14 cellular contexts compared by ENCODE assay signal in the genomic region with DNA sequence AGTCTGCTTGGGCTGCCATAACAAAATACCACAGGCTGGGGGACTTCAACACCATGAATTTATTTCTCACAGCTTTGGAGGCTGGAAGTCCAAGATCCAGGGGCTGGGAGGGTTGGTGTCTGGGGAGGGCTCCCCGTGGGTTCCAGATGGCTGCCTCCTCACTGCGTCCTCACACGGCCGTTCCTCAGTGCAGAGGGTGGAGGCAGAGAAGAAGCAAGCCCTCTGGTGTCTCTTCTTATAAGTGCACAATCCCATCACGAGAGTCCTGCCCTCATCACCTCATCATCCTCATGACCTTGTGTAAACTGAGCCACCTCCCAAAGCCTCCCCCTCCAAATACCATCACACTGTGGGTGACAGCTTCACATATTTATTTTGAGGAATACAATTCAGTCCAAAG. TPM values are rescaled to one million over a fixed set of nuclear protein-coding genes. Genes with fewer than 3 reads are reported as not detected.
DNase-seq lines count a peak whose midpoint lies in the region; ATAC-seq, FAIRE-seq and TF ChIP-seq lines count a peak whose summit lies in the region.
"Had no signal": no experiment of that assay in that cellular context is flagged by ENCODE, and none has a peak within 500 bp of the region (broad histone marks: within the 10 kb centered on the region; RNA-seq: fewer than 3 reads in every experiment).

No MANE protein-coding gene starts in this region.

- BruUV-seq in OCI-LY7 (replicated peaks; lab: Mats Ljungman, UMichigan), result no TSS peak

- H3K27me3 ChIP-seq in upper lobe of right lung (no peaks in the 10 kb centered on the region), small intestine (ENCODE audit: control insufficient read depth in 2 of 2, insufficient read depth in 2 of 2, low read length in 2 of 2) (no peaks in the 10 kb centered on the region), psoas muscle (ENCODE audit: insufficient read depth in 3 of 3, low read length in 2 of 3) (no peaks in the 10 kb centered on the region)

- no peak overlapping the region for H3K4me3 ChIP-seq in OCI-LY7 (ENCODE audit: low read depth, low read length, poor library complexity, severe bottlenecking)
- H3K4me3 ChIP-seq in upper lobe of right lung, result no peak overlapping the region
- H3K4me3 ChIP-seq in small intestine (ENCODE audit: low read depth in 1 of 2, low read length in 2 of 2), result no peak overlapping the region
- no peak overlapping the region for H3K4me3 ChIP-seq in psoas muscle

- H4K20me1 ChIP-seq in OCI-LY7 (ENCODE audit: insufficient read depth, low read length), result no peaks in the 10 kb centered on the region

- CTCF ChIA-PET in OCI-LY7 (lab: Charles Lee; ENCODE audit: unreplicated experiment), result no interaction called here

- peak; percentile 62 for DNase-seq in activated CD4-positive, alpha-beta T cell treated with anti-CD3 and anti-CD28 coated beads, Interleukin-2, amount 10 ng/mL, durations not matched to agents 24 days and 14 days
- no peak for DNase-seq in activated CD4-positive, alpha-beta T cell treated with anti-CD3 and anti-CD28 coated beads for 4 hours
- DNase-seq in OCI-LY7 (ENCODE audit: low spot score) (peak; percentile 37), upper lobe of right lung (no peak), T-helper 9 cell (no peak), small intestine (no peak), psoas muscle (no peak)
- DNase-seq: ACHN; activated CD4-positive, CD25-positive, alpha-beta regulatory T cell; activated naive CD4-positive, alpha-beta T cell; NCI-H1092 treated with DMSO at 0.1 percent for 48 hours had no signal

- H3K27ac ChIP-seq in OCI-LY7 (ENCODE audit: low read depth, low read length, poor library complexity, severe bottlenecking), result no peak overlapping the region
- H3K27ac ChIP-seq in upper lobe of right lung, result no peak overlapping the region
- H3K27ac ChIP-seq in small intestine (ENCODE audit: low read depth in 1 of 2, low read length in 1 of 2), result no peak overlapping the region
- no peak overlapping the region for H3K27ac ChIP-seq in psoas muscle

- no peak overlapping the region for H3K4me3 Mint-ChIP-seq in activated CD4-positive, alpha-beta T cell treated with anti-CD3 and anti-CD28 coated beads, Interleukin-2, amount 10 ng/mL, durations not matched to agents 24 days and 14 days
- H3K4me3 Mint-ChIP-seq: neural crest cell had no signal

- H3K9me3 Mint-ChIP-seq in activated CD4-positive, alpha-beta T cell treated with anti-CD3 and anti-CD28 coated beads, Interleukin-2, amount 10 ng/mL, durations not matched to agents 24 days and 14 days, result no peaks in the 10 kb centered on the region
- H3K9me3 Mint-ChIP-seq: neural crest cell had no signal

- no peak overlapping the region for H3K27ac Mint-ChIP-seq in activated CD4-positive, alpha-beta T cell treated with anti-CD3 and anti-CD28 coated beads, Interleukin-2, amount 10 ng/mL, durations not matched to agents 24 days and 14 days

- ATAC-seq in HG02588 (IDR thresholded peaks at IDR 0.05; ENCODE audit: unreplicated experiment) (peak; percentile 46), upper lobe of right lung (peak; percentile 28), psoas muscle (no peak)

- no peaks in the 10 kb centered on the region for H3K79me2 ChIP-seq in OCI-LY7 (ENCODE audit: insufficient read depth, low read depth, low read length)

- H2AFZ ChIP-seq in OCI-LY7 (ENCODE audit: low read length), result no peak overlapping the region; the same call in 1 of the 2 replicates

- H3K4me1 ChIP-seq in OCI-LY7 (ENCODE audit: insufficient read depth, low read length, poor library complexity, severe bottlenecking) (peaks cover 8% of the 10 kb centered on the region), upper lobe of right lung (no peaks in the 10 kb centered on the region), small intestine (ENCODE audit: control insufficient read depth in 2 of 2, insufficient read depth in 1 of 2, low read depth in 1 of 2, low read length in 1 of 2) (no peaks in the 10 kb centered on the region), psoas muscle (no peaks in the 10 kb centered on the region)

- intact Hi-C loops in activated CD4-positive, alpha-beta T cell treated with anti-CD3 and anti-CD28 coated beads, Interleukin-2, amount 10 ng/mL, durations not matched to agents 24 days and 14 days (cut with micrococcal nuclease), result no loop called here
- intact Hi-C loops in OCI-LY7 (cut with micrococcal nuclease; ENCODE audit: unreplicated experiment), result no loop called here
- intact Hi-C loops in upper lobe of right lung (cut with DNase I), result no loop called here
- intact Hi-C loops in psoas muscle (cut with DNase I), result no loop called here

- no peaks in the 10 kb centered on the region for H3K36me3 Mint-ChIP-seq in activated CD4-positive, alpha-beta T cell treated with anti-CD3 and anti-CD28 coated beads, Interleukin-2, amount 10 ng/mL, durations not matched to agents 24 days and 14 days (ENCODE audit: low read depth)

- no peak for FAIRE-seq in small intestine (lab: Jason Lieb, UNC)
- FAIRE-seq: G401.6 had no signal

- peak overlapping the region; percentile 22; the same call in 1 of the 2 replicates for H3K4me2 ChIP-seq in OCI-LY7 (ENCODE audit: low read length)

- peaks cover 21% of the 10 kb centered on the region for H3K27me3 Mint-ChIP-seq in activated CD4-positive, alpha-beta T cell treated with anti-CD3 and anti-CD28 coated beads, Interleukin-2, amount 10 ng/mL, durations not matched to agents 24 days and 14 days

- H3K9me3 ChIP-seq in OCI-LY7 (ENCODE audit: low read length), result no peaks in the 10 kb centered on the region
- H3K9me3 ChIP-seq in upper lobe of right lung, result no peaks in the 10 kb centered on the region
- no peaks in the 10 kb centered on the region for H3K9me3 ChIP-seq in small intestine (ENCODE audit: control insufficient read depth, low read depth)
- no peaks in the 10 kb centered on the region for H3K9me3 ChIP-seq in psoas muscle

- WGBS in small intestine, 3 donors, result 54 to 61% (median 60%) methylated on average over 5 of the region's 5 CpGs
- WGBS in psoas muscle, 3 donors, result 32 to 50% (median 42%) methylated on average over 5 of the region's 5 CpGs

- H3K9me2 ChIP-seq in OCI-LY7 (ENCODE audit: insufficient read depth, low read length), result no peaks in the 10 kb centered on the region

- H3K36me3 ChIP-seq in OCI-LY7 (ENCODE audit: insufficient read depth, low read length), result no peaks in the 10 kb centered on the region
- no peaks in the 10 kb centered on the region for H3K36me3 ChIP-seq in upper lobe of right lung
- H3K36me3 ChIP-seq in small intestine (ENCODE audit: control insufficient read depth in 2 of 2, insufficient read depth in 2 of 2, low read length in 2 of 2), result no peaks in the 10 kb centered on the region
- H3K36me3 ChIP-seq in psoas muscle (ENCODE audit: insufficient read depth in 1 of 2, low read depth in 1 of 2), result no peaks in the 10 kb centered on the region

- TF ChIP-seq CTCF in OCI-LY7 (conservative IDR thresholded peaks at IDR 0.05; ENCODE audit: low read length) (peak; percentile 51), upper lobe of right lung (IDR thresholded peaks at IDR 0.05) (no peak), psoas muscle (IDR thresholded peaks at IDR 0.05) (no peak)

- POLR2A ChIA-PET in OCI-LY7 (lab: Charles Lee), result no interaction called here

- H3K4me1 Mint-ChIP-seq in activated CD4-positive, alpha-beta T cell treated with anti-CD3 and anti-CD28 coated beads, Interleukin-2, amount 10 ng/mL, durations not matched to agents 24 days and 14 days, result peaks cover 1% of the 10 kb centered on the region
- H3K4me1 Mint-ChIP-seq: neural crest cell had no signal

RNA-seq across cellular contexts. Expression of a gene that starts 26.3 kb away (rescaled TPM):
- total RNA-seq in activated CD4-positive, alpha-beta T cell treated with anti-CD3 and anti-CD28 coated beads, Interleukin-2, amount 10 ng/mL, durations not matched to agents 24 days and 14 days, result 0.23 TPM in 1 of 2 replicates, not detected in the other
- total RNA-seq in OCI-LY7 (2014; rRNA removed; shearing (Covaris generic)), result not detected in 2 replicates
- total RNA-seq in OCI-LY7 (2022) (0.31 and 0.51 TPM in 2 replicates), upper lobe of right lung (34.6 TPM), psoas muscle (under 1 TPM in 3 of 4 donors, not detected in 1; 0.24 to 0.34 (median 0.32) TPM)
- polyA plus RNA-seq in small intestine (under 1 TPM; 0.22 to 0.57 (median 0.54) TPM), psoas muscle (under 1 TPM; 0.17 to 0.52 (median 0.19) TPM)

Comparison
In these comparisons a context has a peak if more than half of its experiments do, and no peak if none do; other contexts are left out.
1. DNase-seq: peak in activated CD4-positive, alpha-beta T cell treated with anti-CD3 and anti-CD28 coated beads, Interleukin-2, amount 10 ng/mL, durations not matched to agents 24 days and 14 days (single experiment) and OCI-LY7 (single experiment); none in activated CD4-positive, alpha-beta T cell treated with anti-CD3 and anti-CD28 coated beads for 4 hours (0 of 2), upper lobe of right lung (single experiment), T-helper 9 cell (single experiment), small intestine (single experiment) and psoas muscle (0 of 2).
2. ATAC-seq: peak in HG02588 (single experiment) and upper lobe of right lung (single experiment); none in psoas muscle (0 of 4).
3. RNA of a gene that starts 26.3 kb away (total RNA-seq): 34.6 TPM in upper lobe of right lung (single experiment); 0.31 to 0.51 TPM in OCI-LY7, 0.24 to 0.34 TPM in psoas muscle and 0.23 TPM in activated CD4-positive, alpha-beta T cell treated with anti-CD3 and anti-CD28 coated beads, Interleukin-2, amount 10 ng/mL, durations not matched to agents 24 days and 14 days; every median in the first group is over 10 times any median in the second.